ENCODE assay signal across 8 cellular contexts in the genomic region with DNA sequence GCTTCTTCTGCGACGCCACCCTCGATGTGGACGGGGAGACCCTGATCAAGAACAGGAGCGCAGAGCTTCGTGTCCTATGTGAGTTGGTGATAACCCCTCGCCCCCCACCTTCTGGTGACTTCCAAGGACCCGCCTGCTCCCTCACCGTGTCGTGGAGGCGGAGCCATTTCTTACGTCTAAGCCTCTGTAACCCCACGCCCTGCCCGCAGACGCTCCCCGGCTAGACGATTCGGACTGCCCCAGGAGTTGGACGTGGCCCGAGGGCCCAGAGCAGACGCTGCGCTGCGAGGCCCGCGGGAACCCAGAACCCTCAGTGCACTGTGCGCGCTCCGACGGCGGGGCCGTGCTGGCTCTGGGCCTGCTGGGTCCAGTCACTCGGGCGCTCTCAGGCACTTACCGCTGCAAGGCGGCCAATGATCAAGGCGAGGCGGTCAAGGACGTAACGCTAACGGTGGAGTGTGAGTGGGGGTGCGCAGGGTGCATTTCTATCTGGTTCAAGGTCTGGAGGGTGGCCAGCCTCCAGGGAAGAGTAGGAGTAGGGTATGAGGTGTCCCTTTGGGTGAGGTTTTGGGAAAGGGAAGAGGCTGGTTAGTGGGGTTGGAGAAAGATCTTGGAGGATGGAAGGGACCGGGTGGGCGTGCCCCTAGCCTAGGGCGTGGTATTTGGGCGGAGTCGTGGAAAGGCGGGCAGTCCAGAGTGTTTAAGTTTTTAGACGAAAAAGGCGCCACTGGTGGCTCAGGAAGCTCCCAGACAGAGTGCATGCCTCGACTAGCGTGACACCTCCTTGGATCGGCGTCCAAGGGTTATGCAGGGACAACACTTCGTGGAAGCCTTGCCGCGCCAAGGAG. TPM values are rescaled to one million over a fixed set of nuclear protein-coding genes. Genes with fewer than 3 reads are reported as not detected.
DNase-seq lines count a peak whose midpoint lies in the region; ATAC-seq and TF ChIP-seq lines count a peak whose summit lies in the region.

No MANE protein-coding gene starts in this region.

- H3K4me1 ChIP-seq in HCT116 (ENCODE audit: control insufficient read depth in 1 of 2, insufficient read depth in 2 of 2, low read length in 2 of 2) (peaks cover 13 to 48% of the 10 kb centered on the region in 2 experiments), breast epithelium (peaks cover 27 to 33% of the 10 kb centered on the region in 2 donors), mucosa of stomach (ENCODE audit: control insufficient read depth, insufficient read depth, low read length) (peaks cover 64% of the 10 kb centered on the region)

- DNase-seq in AG04449 (ENCODE audit: low read depth, low spot score) (no peak), HCT116 (ENCODE audit: low read depth, low spot score) (no peak), breast epithelium (ENCODE audit: low spot score in 2 of 2) (no peak), HK-2 (ENCODE audit: unreplicated experiment) (no peak)

- H3K9me2 ChIP-seq in HCT116 (ENCODE audit: insufficient read depth), result no peaks in the 10 kb centered on the region

- TF ChIP-seq CTCF in AG04449 (IDR thresholded peaks at IDR 0.05; ENCODE audit: insufficient read depth, low read length, missing control alignments) (no peak), HCT116 (IDR thresholded peaks at IDR 0.05 in 2 of 3, conservative IDR thresholded peaks at IDR 0.05 in 1 of 3; ENCODE audit: borderline replicate concordance in 1 of 3, insufficient read depth in 1 of 3, low read depth in 2 of 3, low read length in 2 of 3) (no peak), breast epithelium (IDR thresholded peaks at IDR 0.05) (no peak)

- no peak overlapping the region for H2AFZ ChIP-seq in HCT116 (ENCODE audit: low read depth, low read length, poor library complexity, severe bottlenecking)

- H3K27ac ChIP-seq in HCT116 (ENCODE audit: low read depth, low read length) (peak overlapping the region; percentile 48; the same call in 1 of the 2 replicates), breast epithelium (peak overlapping the region in 1 of 2 donors; percentile 52)

- no TSS peak for BruUV-seq in HCT116 (replicated peaks; lab: Mats Ljungman, UMichigan)

- TF ChIP-seq RAD21 in HCT116 (IDR thresholded peaks at IDR 0.05; ENCODE audit: low read depth), result no peak

- ATAC-seq in HCT116, result no peak
- no peak for ATAC-seq in HG03460 (IDR thresholded peaks at IDR 0.05; ENCODE audit: unreplicated experiment)
- ATAC-seq in GM19395 (IDR thresholded peaks at IDR 0.05; ENCODE audit: unreplicated experiment), result no peak
- ATAC-seq in HG03039 (IDR thresholded peaks at IDR 0.05; ENCODE audit: unreplicated experiment), result no peak

- peak overlapping the region; percentile 60 for H3K4me3 ChIP-seq in AG04449 (ENCODE audit: low read depth, low read length)
- peak overlapping the region in 1 of 2 experiments; percentile 91; a peak in 1 of 4 replicates for H3K4me3 ChIP-seq in HCT116 (replicated peaks in 1 of 2; ENCODE audit: low read depth in 1 of 2, low read length in 2 of 2)
- H3K4me3 ChIP-seq in breast epithelium, result peak overlapping the region in 2 of 3 donors; percentile 54 to 72
- H3K4me3 ChIP-seq in mucosa of stomach (ENCODE audit: low read length), result peak overlapping the region; percentile 8

- H3K36me3 ChIP-seq in HCT116 (ENCODE audit: control insufficient read depth in 1 of 2, insufficient read depth in 2 of 2, low read length in 2 of 2), result peaks cover 2 to 23% of the 10 kb centered on the region in 2 experiments; a peak in 2 of 4 replicates
- H3K36me3 ChIP-seq in breast epithelium, result no peaks in the 10 kb centered on the region
- no peaks in the 10 kb centered on the region for H3K36me3 ChIP-seq in mucosa of stomach (ENCODE audit: control insufficient read depth, insufficient read depth, low read length)

- RAD21 ChIA-PET in HCT116 (lab: Charles Lee; ENCODE audit: low non-redundant PET in 1 of 2, low total read pairs in 2 of 2, uncharacterized antibody in 2 of 2, unreplicated experiment in 2 of 2), result no interaction called here

- no peaks in the 10 kb centered on the region for H4K20me1 ChIP-seq in HCT116 (ENCODE audit: insufficient read depth)

- TF ChIP-seq POLR2A in HCT116 (IDR thresholded peaks at IDR 0.05; ENCODE audit: borderline replicate concordance, extremely low read depth, insufficient read depth, insufficient read length), result no peak
- no peak for TF ChIP-seq POLR2A in breast epithelium (IDR thresholded peaks at IDR 0.05)

- CTCF ChIA-PET in AG04449 (lab: Yijun Ruan, JAX) (interaction anchor here (1.1 to 1.7 kb wide), 5 partner anchors 12 to 96 kb away, joined by 4 to 9 read pairs (median 6); no protein-coding TSS in a partner anchor), HCT116 (lab: Charles Lee) (no interaction called here)

- POLR2A ChIA-PET in AG04449 (lab: Yijun Ruan, JAX), result interaction anchor here (1.5 to 2.1 kb wide), 2 partner anchors 13 to 41 kb away, joined by 4 to 10 read pairs; a partner anchor contains a TSS
- POLR2A ChIA-PET in HCT116 (lab: Charles Lee), result no interaction called here

- H3K9ac ChIP-seq in HCT116 (ENCODE audit: low read length), result no peak overlapping the region
- H3K9ac ChIP-seq in mucosa of stomach (ENCODE audit: low read length), result no peak overlapping the region

- H3K27me3 ChIP-seq in HCT116 (ENCODE audit: insufficient read depth, low read length), result no peaks in the 10 kb centered on the region
- peaks cover 24 to 83% of the 10 kb centered on the region in 2 donors for H3K27me3 ChIP-seq in breast epithelium
- peaks cover 82% of the 10 kb centered on the region for H3K27me3 ChIP-seq in mucosa of stomach (ENCODE audit: control insufficient read depth, insufficient read depth, low read length)

- intact Hi-C loops in HCT116 (cut with micrococcal nuclease), result no loop called here
- intact Hi-C loops in breast epithelium (cut with DNase I; ENCODE audit: low total_unique reads), result no loop called here

- H3K9me3 ChIP-seq in HCT116 (ENCODE audit: control insufficient read depth in 1 of 2, insufficient read depth in 1 of 2, low read depth in 1 of 2, low read length in 2 of 2) (no peaks in the 10 kb centered on the region), breast epithelium (no peaks in the 10 kb centered on the region), mucosa of stomach (ENCODE audit: control insufficient read depth, low read length) (no peaks in the 10 kb centered on the region)

- peak overlapping the region; percentile 100 for H3K4me2 ChIP-seq in HCT116 (ENCODE audit: low read length)

- peaks cover 16% of the 10 kb centered on the region; the same call in 1 of the 2 replicates for H3K79me2 ChIP-seq in HCT116 (ENCODE audit: insufficient read depth, low read length)

TF ChIP-seq in HCT116, 20 proteins besides CTCF, POLR2A, EP300 and RAD21:
- TF ChIP-seq CEBPB (IDR thresholded peaks at IDR 0.05; ENCODE audit: low read depth), result no peak
- TF ChIP-seq FOSL1 (IDR thresholded peaks at IDR 0.05; ENCODE audit: low read depth), result no peak
- no peak for TF ChIP-seq TCF7L2 (IDR thresholded peaks at IDR 0.05; ENCODE audit: borderline replicate concordance, extremely low read depth, insufficient read depth, insufficient read length)
- TF ChIP-seq, protein P1, sequence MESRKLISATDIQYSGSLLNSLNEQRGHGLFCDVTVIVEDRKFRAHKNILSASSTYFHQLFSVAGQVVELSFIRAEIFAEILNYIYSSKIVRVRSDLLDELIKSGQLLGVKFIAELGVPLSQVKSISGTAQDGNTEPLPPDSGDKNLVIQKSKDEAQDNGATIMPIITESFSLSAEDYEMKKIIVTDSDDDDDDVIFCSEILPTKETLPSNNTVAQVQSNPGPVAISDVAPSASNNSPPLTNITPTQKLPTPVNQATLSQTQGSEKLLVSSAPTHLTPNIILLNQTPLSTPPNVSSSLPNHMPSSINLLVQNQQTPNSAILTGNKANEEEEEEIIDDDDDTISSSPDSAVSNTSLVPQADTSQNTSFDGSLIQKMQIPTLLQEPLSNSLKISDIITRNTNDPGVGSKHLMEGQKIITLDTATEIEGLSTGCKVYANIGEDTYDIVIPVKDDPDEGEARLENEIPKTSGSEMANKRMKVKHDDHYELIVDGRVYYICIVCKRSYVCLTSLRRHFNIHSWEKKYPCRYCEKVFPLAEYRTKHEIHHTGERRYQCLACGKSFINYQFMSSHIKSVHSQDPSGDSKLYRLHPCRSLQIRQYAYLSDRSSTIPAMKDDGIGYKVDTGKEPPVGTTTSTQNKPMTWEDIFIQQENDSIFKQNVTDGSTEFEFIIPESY (IDR thresholded peaks at IDR 0.05; ENCODE audit: extremely low read depth, insufficient replicate concordance, low read length), result no peak
- no peak for TF ChIP-seq EGR1 (IDR thresholded peaks at IDR 0.05; ENCODE audit: low read depth)
- TF ChIP-seq EZH2 (IDR thresholded peaks at IDR 0.05), result no peak
- TF ChIP-seq JUND (IDR thresholded peaks at IDR 0.05), result no peak
- TF ChIP-seq EZH2phosphoT487 (IDR thresholded peaks at IDR 0.05; ENCODE audit: borderline replicate concordance), result no peak
- TF ChIP-seq SIN3A (IDR thresholded peaks at IDR 0.05; ENCODE audit: low read depth), result no peak
- TF ChIP-seq POLR2AphosphoS5 (IDR thresholded peaks at IDR 0.05; ENCODE audit: low read depth, low read length), result no peak
- no peak for TF ChIP-seq SP1 (IDR thresholded peaks at IDR 0.05; ENCODE audit: low read depth)
- TF ChIP-seq ELF1 (IDR thresholded peaks at IDR 0.05; ENCODE audit: borderline replicate concordance, low read depth), result no peak
- TF ChIP-seq, protein P2, sequence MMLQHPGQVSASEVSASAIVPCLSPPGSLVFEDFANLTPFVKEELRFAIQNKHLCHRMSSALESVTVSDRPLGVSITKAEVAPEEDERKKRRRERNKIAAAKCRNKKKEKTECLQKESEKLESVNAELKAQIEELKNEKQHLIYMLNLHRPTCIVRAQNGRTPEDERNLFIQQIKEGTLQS (IDR thresholded peaks at IDR 0.05), result no peak
- no peak for TF ChIP-seq SRF (IDR thresholded peaks at IDR 0.05; ENCODE audit: low read depth)

RNA-seq across cellular contexts. Expression of a gene that starts 3.3 kb away (rescaled TPM):
- 53.9 TPM for total RNA-seq in HCT116 (2021; ENCODE audit: unreplicated experiment)
- 24.7 and 25.2 TPM in 2 replicates for polyA plus RNA-seq in HCT116 (2012)
- 1 to 10 TPM in 2 of 3 donors, under 1 TPM in 1; 0.64 to 1.8 (median 1.3) TPM for total RNA-seq in breast epithelium

RNA-seq across cellular contexts. Expression of a gene that starts 6.3 kb away (rescaled TPM):
- total RNA-seq in HCT116 (2021; ENCODE audit: unreplicated experiment) (not detected), breast epithelium (1 to 10 TPM in 2 of 3 donors, not detected in 1; 1.1 to 1.6 TPM)
- polyA plus RNA-seq in HCT116 (2012), result not detected in 2 replicates

RNA-seq across cellular contexts. Expression of a gene that starts 16.6 kb away (rescaled TPM):
- total RNA-seq in HCT116 (2021; ENCODE audit: unreplicated experiment) (5.0 TPM), breast epithelium (1 to 10 TPM; 1.3 to 4.4 (median 3.3) TPM)
- polyA plus RNA-seq in HCT116 (2012), result 1.7 and 2.6 TPM in 2 replicates

RNA-seq across cellular contexts. Expression of a gene that starts 22.1 kb away (rescaled TPM):
- 5.0 TPM for total RNA-seq in HCT116 (2021; ENCODE audit: unreplicated experiment)
- 4.9 and 5.8 TPM in 2 replicates for polyA plus RNA-seq in HCT116 (2012)
- total RNA-seq in breast epithelium, result 10 to 100 TPM; 20.6 to 52.2 (median 20.8) TPM

RNA-seq across cellular contexts. Expression of a gene that starts 22.8 kb away (rescaled TPM):
- total RNA-seq in HCT116 (2021; ENCODE audit: unreplicated experiment) (21.0 TPM), breast epithelium (10 to 100 TPM; 14.7 to 19.9 (median 15.7) TPM)
- polyA plus RNA-seq in HCT116 (2012), result 20.2 and 21.5 TPM in 2 replicates

Comparison
In these comparisons a context has a peak if more than half of its experiments do, and no peak if none do; other contexts are left out.
1. RNA of a gene that starts 3.3 kb away (total RNA-seq): 53.9 TPM in HCT116 (single experiment); 0.64 to 1.8 TPM in breast epithelium; every median in the first group is over 10 times any median in the second.